In the genomic region with DNA sequence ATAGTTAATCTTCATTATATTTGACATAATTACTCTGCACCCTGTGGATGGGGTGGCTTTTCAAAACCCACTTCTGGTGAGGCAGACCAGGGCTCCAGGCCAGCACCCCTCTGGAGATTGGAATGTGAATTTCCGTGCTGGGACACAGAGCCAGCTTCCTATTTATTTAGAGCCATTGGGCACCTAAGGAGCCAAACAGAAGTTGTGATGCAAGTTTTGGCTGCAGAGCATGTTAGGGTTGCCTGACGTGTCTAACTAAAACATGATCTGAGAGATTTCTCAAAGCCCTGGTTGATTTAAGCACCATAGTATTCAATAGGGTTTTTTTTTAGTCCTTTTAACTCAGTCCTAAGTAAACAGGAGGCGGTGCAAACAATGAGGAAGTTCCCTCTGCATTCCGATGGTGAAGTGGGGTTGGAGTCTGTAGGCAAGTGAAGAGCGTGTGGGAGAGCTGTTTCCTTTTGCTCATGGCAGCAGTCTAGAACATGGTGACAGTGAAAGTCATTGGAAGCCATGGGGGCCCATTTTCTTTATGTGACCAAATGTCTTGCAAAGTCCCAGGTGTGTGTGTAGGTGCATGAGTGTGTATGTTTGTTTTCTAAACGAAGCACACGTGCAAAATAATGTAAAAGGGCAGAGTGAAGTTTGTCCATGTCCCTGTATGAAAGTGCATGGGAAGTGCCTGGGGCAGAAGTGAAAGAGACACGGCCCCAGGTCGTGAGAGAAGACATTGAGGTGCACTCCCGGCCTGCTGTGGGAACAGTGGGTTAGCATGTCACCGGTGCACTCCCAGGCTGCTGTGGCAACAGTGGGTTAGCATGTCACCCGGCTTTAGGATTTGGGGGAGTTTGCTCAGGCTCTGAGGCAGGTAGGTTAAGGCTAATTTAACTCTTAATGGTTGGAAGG, we compare ENCODE assay signal across 8 cellular contexts.
DNase-seq lines count a peak whose midpoint lies in the region; ATAC-seq, FAIRE-seq and TF ChIP-seq lines count a peak whose summit lies in the region.

No MANE protein-coding gene starts in this region.

- H3K27ac ChIP-seq in KOPT-K1 (ENCODE audit: low read depth, low read length, poor library complexity, severe bottlenecking) (peak overlapping the region; percentile 100), gastroesophageal sphincter (peak overlapping the region in 2 of 4 donors; percentile 15 to 23)

- no peak for TF ChIP-seq EP300 in gastroesophageal sphincter (IDR thresholded peaks at IDR 0.05)

- no peak for TF ChIP-seq CTCF in AG09309 (IDR thresholded peaks at IDR 0.05; ENCODE audit: control insufficient read depth, insufficient read depth, low read depth, low read length, missing control alignments)
- TF ChIP-seq CTCF in gastroesophageal sphincter (IDR thresholded peaks at IDR 0.05): no peak
- no peak for TF ChIP-seq CTCF in D721Med (IDR thresholded peaks at IDR 0.05; ENCODE audit: insufficient read depth, missing control alignments)

- H3K36me3 Mint-ChIP-seq in activated T-cell treated with anti-CD3 and anti-CD28 coated beads, Interleukin-2, amount 50 U/mL, for 72 hours (ENCODE audit: insufficient read depth in 2 of 2): peaks cover 0 to 12% of the 10 kb centered on the region in 2 donors

- peak overlapping the region; percentile 92 to 94 for H3K4me3 Mint-ChIP-seq in activated T-cell treated with anti-CD3 and anti-CD28 coated beads, Interleukin-2, amount 50 U/mL, for 72 hours

- ATAC-seq in GM19351 (IDR thresholded peaks at IDR 0.05; ENCODE audit: unreplicated experiment) (peak; percentile 61), gastroesophageal sphincter (peak; percentile 77)
- ATAC-seq in activated T-cell treated with anti-CD3 and anti-CD28 coated beads, Interleukin-2, amount 50 U/mL, for 72 hours (replicated peaks in 1 of 2): peak; percentile 51 to 57

- H3K27me3 ChIP-seq in gastroesophageal sphincter: peaks cover 4% of the 10 kb centered on the region

- no peaks in the 10 kb centered on the region for H3K9me3 Mint-ChIP-seq in activated T-cell treated with anti-CD3 and anti-CD28 coated beads, Interleukin-2, amount 50 U/mL, for 72 hours

- H3K9me3 ChIP-seq in KOPT-K1 (ENCODE audit: insufficient read depth, low read length, poor library complexity, severe bottlenecking) (no peaks in the 10 kb centered on the region), gastroesophageal sphincter (no peaks in the 10 kb centered on the region)

- H3K4me1 ChIP-seq in gastroesophageal sphincter: peaks cover 0 to 22% (median 5%) of the 10 kb centered on the region in 3 donors

- no peak for TF ChIP-seq POLR2A in gastroesophageal sphincter (IDR thresholded peaks at IDR 0.05)

- 38 to 47% methylated on average over 11 to 12 of the region's 12 CpGs for WGBS in gastroesophageal sphincter (ENCODE audit: low coverage in 1 of 2), 2 donors

- DNase-seq in AG09309 (ENCODE audit: low read depth) (peak; percentile 7), pulmonary artery endothelial cell (ENCODE audit: low read depth, low spot score) (peak; percentile 64), NCI-H1417 (lab: John Stamatoyannopoulos, UW) (no peak), D721Med (ENCODE audit: insufficient read length, low spot score) (no peak)
- DNase-seq in activated T-cell treated with anti-CD3 and anti-CD28 coated beads, Interleukin-2, amount 50 U/mL, for 72 hours: peak; percentile 52 to 65

- peaks cover 86% of the 10 kb centered on the region for H3K4me1 Mint-ChIP-seq in activated T-cell treated with anti-CD3 and anti-CD28 coated beads, Interleukin-2, amount 50 U/mL, for 72 hours (ENCODE audit: low read depth)

- FAIRE-seq in D721Med (lab: Jason Lieb, UNC): no peak

- H3K27ac Mint-ChIP-seq in activated T-cell treated with anti-CD3 and anti-CD28 coated beads, Interleukin-2, amount 50 U/mL, for 72 hours: peak overlapping the region; percentile 96

- no peaks in the 10 kb centered on the region for H3K27me3 Mint-ChIP-seq in activated T-cell treated with anti-CD3 and anti-CD28 coated beads, Interleukin-2, amount 50 U/mL, for 72 hours (ENCODE audit: low read depth)

- H3K4me3 ChIP-seq in AG09309 (ENCODE audit: control insufficient read depth, low read depth, low read length): no peak overlapping the region
- H3K4me3 ChIP-seq in gastroesophageal sphincter: no peak overlapping the region

- H3K36me3 ChIP-seq in KOPT-K1 (ENCODE audit: insufficient read depth, low read length): peaks cover 5% of the 10 kb centered on the region; the same call in 1 of the 2 replicates
- no peaks in the 10 kb centered on the region for H3K36me3 ChIP-seq in gastroesophageal sphincter

Comparison
In these comparisons a context has a peak if more than half of its experiments do, and no peak if none do; other contexts are left out.
1. DNase-seq: peak in AG09309 (single experiment), activated T-cell treated with anti-CD3 and anti-CD28 coated beads, Interleukin-2, amount 50 U/mL, for 72 hours (2 of 2) and pulmonary artery endothelial cell (single experiment); none in NCI-H1417 (0 of 3) and D721Med (single experiment).
2. Peak in every context shown above with its lines, with median percentiles within 50 percentile points of each other: ATAC-seq.